ENCODE assay signal across 21 cellular contexts in genomic region chr13:22027561-22027960, GRCh38.
A peak's percentile ranks its signal among the peaks of the same experiment; 100 is the strongest.
DNase-seq lines count a peak whose midpoint lies in the region; ATAC-seq, FAIRE-seq and TF ChIP-seq lines count a peak whose summit lies in the region.
"Had no signal": no experiment of that assay in that cellular context is flagged by ENCODE, and none has a peak within 500 bp of the region (broad histone marks: within the 10 kb centered on the region; RNA-seq: fewer than 3 reads in every experiment).

No MANE protein-coding gene starts in this region.

- H3K18ac ChIP-seq in trophoblast cell (ENCODE audit: low read length): no peak overlapping the region

- FAIRE-seq in astrocyte (lab: Jason Lieb, UNC): no peak
- FAIRE-seq: G401.6, GM12891, HepG2 had no signal

- no peak overlapping the region for H4K8ac ChIP-seq in trophoblast cell (ENCODE audit: low read depth, low read length)

- H4K91ac ChIP-seq in trophoblast cell (ENCODE audit: low read depth, low read length): no peak overlapping the region

- H3K79me2 ChIP-seq in astrocyte (ENCODE audit: insufficient read depth, low read length) (no peaks in the 10 kb centered on the region), trophoblast cell (ENCODE audit: control insufficient read depth, insufficient read depth, low read length, poor library complexity) (no peaks in the 10 kb centered on the region)

- H3K36me3 Mint-ChIP-seq in astrocyte (ENCODE audit: low read depth, unreplicated experiment): no peaks in the 10 kb centered on the region
- H3K36me3 Mint-ChIP-seq: CD8-positive, alpha-beta T cell; IgD-negative memory B cell had no signal

- H3K79me1 ChIP-seq in trophoblast cell (ENCODE audit: low read length): no peaks in the 10 kb centered on the region

- no peaks in the 10 kb centered on the region for H4K20me1 ChIP-seq in astrocyte (ENCODE audit: insufficient read depth, low read length)
- H4K20me1 ChIP-seq: BLaER1 treated with 17β-estradiol and CSF1 and Interleukin-3, amounts not matched to agents 10 nM and 100 nM had no signal

- no peak overlapping the region for H3K4me3 Mint-ChIP-seq in astrocyte (ENCODE audit: unreplicated experiment)
- H3K4me3 Mint-ChIP-seq: B cell; CD8-positive, alpha-beta T cell; H9; IgD-negative memory B cell had no signal

- no peak overlapping the region for H2AFZ ChIP-seq in astrocyte (ENCODE audit: low read depth, low read length)
- H2AFZ ChIP-seq in trophoblast cell (ENCODE audit: insufficient read depth, low read length, poor library complexity): no peak overlapping the region

- no peak overlapping the region for H2BK5ac ChIP-seq in trophoblast cell (ENCODE audit: low read depth, low read length, poor library complexity)

- H3K9ac ChIP-seq in astrocyte (ENCODE audit: low read length) (no peak overlapping the region), trophoblast cell (ENCODE audit: low read length) (no peak overlapping the region)
- H3K9ac ChIP-seq: BLaER1 treated with 17β-estradiol and CSF1 and Interleukin-3, amounts not matched to agents 10 nM and 100 nM had no signal

- peaks cover 26% of the 10 kb centered on the region for H3K27me3 Mint-ChIP-seq in astrocyte (ENCODE audit: low read depth, unreplicated experiment)
- H3K27me3 Mint-ChIP-seq: B cell had no signal

- H3K4me1 Mint-ChIP-seq in astrocyte (ENCODE audit: low read depth, unreplicated experiment): peaks cover 6% of the 10 kb centered on the region
- H3K4me1 Mint-ChIP-seq: B cell, IgD-negative memory B cell had no signal

- no CpG with 5 or more reads among the region's 9 CpGs for WGBS in trophoblast cell (ENCODE audit: extremely low coverage, insufficient coverage, insufficient read length)

- H3K4me3 ChIP-seq in astrocyte (ENCODE audit: insufficient read depth, low read depth, low read length) (no peak overlapping the region), trophoblast cell (ENCODE audit: low read depth, low read length) (no peak overlapping the region)
- H3K4me3 ChIP-seq: BLaER1 treated with 17β-estradiol and CSF1 and Interleukin-3, amounts not matched to agents 10 nM and 100 nM had no signal

- H4K12ac ChIP-seq in trophoblast cell (ENCODE audit: low read depth, low read length): no peak overlapping the region

- H3K36me3 ChIP-seq in astrocyte (ENCODE audit: insufficient read depth, low read length) (no peaks in the 10 kb centered on the region), trophoblast cell (ENCODE audit: control insufficient read depth in 1 of 2, insufficient read depth in 2 of 2, low read length in 2 of 2) (no peaks in the 10 kb centered on the region)
- H3K36me3 ChIP-seq: BLaER1 treated with 17β-estradiol and CSF1 and Interleukin-3, amounts not matched to agents 10 nM and 100 nM had no signal

- no peak overlapping the region for H2AK5ac ChIP-seq in trophoblast cell (ENCODE audit: low read length)

- H3K23ac ChIP-seq in trophoblast cell (ENCODE audit: low read length): no peak overlapping the region

- H3K4ac ChIP-seq in trophoblast cell (ENCODE audit: low read depth, low read length): no peak overlapping the region

- peaks cover 2% of the 10 kb centered on the region for H3K9me3 ChIP-seq in astrocyte (ENCODE audit: insufficient read depth, low read depth, low read length)
- H3K9me3 ChIP-seq in trophoblast cell (ENCODE audit: insufficient read depth, low read depth, low read length): no peaks in the 10 kb centered on the region
- H3K9me3 ChIP-seq: BLaER1 treated with 17β-estradiol and CSF1 and Interleukin-3, amounts not matched to agents 10 nM and 100 nM had no signal

- no peaks in the 10 kb centered on the region for H3K9me3 Mint-ChIP-seq in astrocyte (ENCODE audit: unreplicated experiment)
- H3K9me3 Mint-ChIP-seq: CD8-positive, alpha-beta T cell; H9; IgD-negative memory B cell had no signal

- H3K4me1 ChIP-seq in astrocyte (ENCODE audit: insufficient read depth, low read length): no peaks in the 10 kb centered on the region
- H3K4me1 ChIP-seq in trophoblast cell (ENCODE audit: control insufficient read depth in 1 of 2, insufficient read depth in 2 of 2, low read length in 2 of 2): peaks cover 0 to 1% of the 10 kb centered on the region in 2 experiments
- H3K4me1 ChIP-seq: BLaER1 treated with 17β-estradiol and CSF1 and Interleukin-3, amounts not matched to agents 10 nM and 100 nM had no signal

- no peak overlapping the region for H3K14ac ChIP-seq in trophoblast cell (ENCODE audit: low read length)

- DNase-seq in Daoy (ENCODE audit: low read depth): peak; percentile 51
- DNase-seq in astrocyte (ENCODE audit: low read depth): no peak
- peak; percentile 2 for DNase-seq in kidney tubule cell (ENCODE audit: low spot score)
- peak in 1 of 2 donors; percentile 72 for DNase-seq in trophoblast cell
- DNase-seq in GM19238 (ENCODE audit: insufficient read length, low spot score): no peak
- DNase-seq: Calu3; CD8-positive, alpha-beta T cell; DMS79 treated with DMSO at 0.1 percent for 48 hours; EL; GOT3; H9; KBM-7 had no signal

- H2BK120ac ChIP-seq in trophoblast cell (ENCODE audit: insufficient read depth, low read length, poor library complexity): no peak overlapping the region

- H3K27ac ChIP-seq in astrocyte (ENCODE audit: low read depth, low read length): no peak overlapping the region
- no peak overlapping the region for H3K27ac ChIP-seq in trophoblast cell (ENCODE audit: low read depth, low read length)
- H3K27ac ChIP-seq: 22Rv1; BLaER1 treated with 17β-estradiol and CSF1 and Interleukin-3, amounts not matched to agents 10 nM and 100 nM had no signal

- peak overlapping the region; percentile 30 for H2BK12ac ChIP-seq in trophoblast cell (ENCODE audit: low read length)

- peak overlapping the region; percentile 47 for H3K27ac Mint-ChIP-seq in astrocyte (ENCODE audit: unreplicated experiment)
- H3K27ac Mint-ChIP-seq: B cell; CD8-positive, alpha-beta T cell; H9; IgD-negative memory B cell had no signal

- no peaks in the 10 kb centered on the region for H3K27me3 ChIP-seq in astrocyte (ENCODE audit: insufficient read depth, low read length)
- no peaks in the 10 kb centered on the region for H3K27me3 ChIP-seq in trophoblast cell (ENCODE audit: insufficient read depth, low read length)
- H3K27me3 ChIP-seq: BLaER1 treated with 17β-estradiol and CSF1 and Interleukin-3, amounts not matched to agents 10 nM and 100 nM had no signal

- TF ChIP-seq CTCF in astrocyte (IDR thresholded peaks at IDR 0.05; ENCODE audit: insufficient read depth, low read depth, low read length): no peak

- ATAC-seq in HG03196 (IDR thresholded peaks at IDR 0.05; ENCODE audit: unreplicated experiment): no peak
- no peak for ATAC-seq in GM21526 (IDR thresholded peaks at IDR 0.05; ENCODE audit: low FRiP score, unreplicated experiment)
- ATAC-seq: CD8-positive, alpha-beta T cell; HepG2 had no signal

- no peak overlapping the region for H3K4me2 ChIP-seq in astrocyte (ENCODE audit: low read length)
- no peak overlapping the region for H3K4me2 ChIP-seq in trophoblast cell (ENCODE audit: low read length)
- H3K4me2 ChIP-seq: BLaER1 treated with 17β-estradiol and CSF1 and Interleukin-3, amounts not matched to agents 10 nM and 100 nM had no signal

Comparison
In these comparisons a context has a peak if more than half of its experiments do, and no peak if none do; other contexts are left out.
1. DNase-seq: peak in Daoy (single experiment) and kidney tubule cell (single experiment); none in astrocyte (single experiment) and GM19238 (single experiment).